In the genomic region with DNA sequence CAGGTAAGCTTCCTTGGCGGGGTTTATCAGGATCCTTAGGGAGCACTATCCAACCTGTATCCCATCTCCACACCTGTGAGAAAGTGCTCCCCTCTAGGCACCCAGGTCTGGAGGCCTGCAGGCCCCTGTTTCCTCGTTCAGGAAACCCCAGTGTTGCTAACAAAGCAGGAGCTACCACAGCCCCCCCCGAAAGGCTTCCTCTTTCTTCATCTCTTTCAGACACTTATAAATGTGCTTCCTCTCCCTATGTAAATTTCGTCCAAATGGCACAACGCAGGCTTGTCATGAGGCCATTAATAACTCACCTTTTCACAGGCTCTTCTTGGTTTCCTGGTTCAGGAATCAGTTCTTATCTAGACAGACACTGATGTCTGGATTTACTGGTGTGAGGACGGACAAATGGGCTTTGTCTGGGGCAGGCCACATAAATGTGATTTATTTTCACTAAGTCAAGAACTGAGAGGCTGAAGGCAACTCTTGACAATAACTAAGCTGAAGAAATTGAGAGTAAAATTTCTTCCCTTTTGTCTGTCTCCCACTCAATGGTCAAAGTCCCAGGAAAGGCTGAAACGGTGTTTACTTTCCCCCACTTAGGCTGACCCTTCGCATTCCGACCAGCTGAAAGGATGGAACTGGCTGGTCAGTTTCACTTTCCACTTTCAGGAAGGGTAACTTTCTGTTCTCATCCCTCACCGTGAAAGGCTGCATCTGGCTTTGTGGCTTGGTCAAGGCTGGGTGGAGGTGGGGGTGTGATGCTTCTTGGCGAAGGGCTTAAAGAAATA, we compare ENCODE assay signal across 1 cellular context.
TF ChIP-seq lines count a peak whose summit lies in the region.

No MANE protein-coding gene starts in this region.

TF ChIP-seq in HepG2, 621 proteins besides CTCF, POLR2A, EP300 and RAD21 (continued from another document and continues in another):
- TF ChIP-seq, protein P1, sequence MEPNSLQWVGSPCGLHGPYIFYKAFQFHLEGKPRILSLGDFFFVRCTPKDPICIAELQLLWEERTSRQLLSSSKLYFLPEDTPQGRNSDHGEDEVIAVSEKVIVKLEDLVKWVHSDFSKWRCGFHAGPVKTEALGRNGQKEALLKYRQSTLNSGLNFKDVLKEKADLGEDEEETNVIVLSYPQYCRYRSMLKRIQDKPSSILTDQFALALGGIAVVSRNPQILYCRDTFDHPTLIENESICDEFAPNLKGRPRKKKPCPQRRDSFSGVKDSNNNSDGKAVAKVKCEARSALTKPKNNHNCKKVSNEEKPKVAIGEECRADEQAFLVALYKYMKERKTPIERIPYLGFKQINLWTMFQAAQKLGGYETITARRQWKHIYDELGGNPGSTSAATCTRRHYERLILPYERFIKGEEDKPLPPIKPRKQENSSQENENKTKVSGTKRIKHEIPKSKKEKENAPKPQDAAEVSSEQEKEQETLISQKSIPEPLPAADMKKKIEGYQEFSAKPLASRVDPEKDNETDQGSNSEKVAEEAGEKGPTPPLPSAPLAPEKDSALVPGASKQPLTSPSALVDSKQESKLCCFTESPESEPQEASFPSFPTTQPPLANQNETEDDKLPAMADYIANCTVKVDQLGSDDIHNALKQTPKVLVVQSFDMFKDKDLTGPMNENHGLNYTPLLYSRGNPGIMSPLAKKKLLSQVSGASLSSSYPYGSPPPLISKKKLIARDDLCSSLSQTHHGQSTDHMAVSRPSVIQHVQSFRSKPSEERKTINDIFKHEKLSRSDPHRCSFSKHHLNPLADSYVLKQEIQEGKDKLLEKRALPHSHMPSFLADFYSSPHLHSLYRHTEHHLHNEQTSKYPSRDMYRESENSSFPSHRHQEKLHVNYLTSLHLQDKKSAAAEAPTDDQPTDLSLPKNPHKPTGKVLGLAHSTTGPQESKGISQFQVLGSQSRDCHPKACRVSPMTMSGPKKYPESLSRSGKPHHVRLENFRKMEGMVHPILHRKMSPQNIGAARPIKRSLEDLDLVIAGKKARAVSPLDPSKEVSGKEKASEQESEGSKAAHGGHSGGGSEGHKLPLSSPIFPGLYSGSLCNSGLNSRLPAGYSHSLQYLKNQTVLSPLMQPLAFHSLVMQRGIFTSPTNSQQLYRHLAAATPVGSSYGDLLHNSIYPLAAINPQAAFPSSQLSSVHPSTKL (CRISPR knock-in tag; IDR thresholded peaks at IDR 0.05) = peak; percentile 88
- 0 out of 2 replicates have a peak, but pooled peaks have one; percentile 58 for TF ChIP-seq ZFP90 (CRISPR knock-in tag; IDR thresholded peaks at IDR 0.05; ENCODE audit: borderline replicate concordance)
- TF ChIP-seq KMT2B (CRISPR knock-in tag; IDR thresholded peaks at IDR 0.05) = peak; percentile 53; the same call in 1 of the 2 replicates
- TF ChIP-seq ZNF713 (CRISPR knock-in tag; IDR thresholded peaks at IDR 0.05) = no peak
- TF ChIP-seq, protein P2, sequence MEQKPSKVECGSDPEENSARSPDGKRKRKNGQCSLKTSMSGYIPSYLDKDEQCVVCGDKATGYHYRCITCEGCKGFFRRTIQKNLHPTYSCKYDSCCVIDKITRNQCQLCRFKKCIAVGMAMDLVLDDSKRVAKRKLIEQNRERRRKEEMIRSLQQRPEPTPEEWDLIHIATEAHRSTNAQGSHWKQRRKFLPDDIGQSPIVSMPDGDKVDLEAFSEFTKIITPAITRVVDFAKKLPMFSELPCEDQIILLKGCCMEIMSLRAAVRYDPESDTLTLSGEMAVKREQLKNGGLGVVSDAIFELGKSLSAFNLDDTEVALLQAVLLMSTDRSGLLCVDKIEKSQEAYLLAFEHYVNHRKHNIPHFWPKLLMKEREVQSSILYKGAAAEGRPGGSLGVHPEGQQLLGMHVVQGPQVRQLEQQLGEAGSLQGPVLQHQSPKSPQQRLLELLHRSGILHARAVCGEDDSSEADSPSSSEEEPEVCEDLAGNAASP (CRISPR knock-in tag; IDR thresholded peaks at IDR 0.05; ENCODE audit: borderline replicate concordance) = no peak
- TF ChIP-seq, protein P3, sequence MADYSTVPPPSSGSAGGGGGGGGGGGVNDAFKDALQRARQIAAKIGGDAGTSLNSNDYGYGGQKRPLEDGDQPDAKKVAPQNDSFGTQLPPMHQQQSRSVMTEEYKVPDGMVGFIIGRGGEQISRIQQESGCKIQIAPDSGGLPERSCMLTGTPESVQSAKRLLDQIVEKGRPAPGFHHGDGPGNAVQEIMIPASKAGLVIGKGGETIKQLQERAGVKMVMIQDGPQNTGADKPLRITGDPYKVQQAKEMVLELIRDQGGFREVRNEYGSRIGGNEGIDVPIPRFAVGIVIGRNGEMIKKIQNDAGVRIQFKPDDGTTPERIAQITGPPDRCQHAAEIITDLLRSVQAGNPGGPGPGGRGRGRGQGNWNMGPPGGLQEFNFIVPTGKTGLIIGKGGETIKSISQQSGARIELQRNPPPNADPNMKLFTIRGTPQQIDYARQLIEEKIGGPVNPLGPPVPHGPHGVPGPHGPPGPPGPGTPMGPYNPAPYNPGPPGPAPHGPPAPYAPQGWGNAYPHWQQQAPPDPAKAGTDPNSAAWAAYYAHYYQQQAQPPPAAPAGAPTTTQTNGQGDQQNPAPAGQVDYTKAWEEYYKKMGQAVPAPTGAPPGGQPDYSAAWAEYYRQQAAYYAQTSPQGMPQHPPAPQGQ (CRISPR knock-in tag; IDR thresholded peaks at IDR 0.05; ENCODE audit: borderline replicate concordance) = no peak
- TF ChIP-seq, protein P4, sequence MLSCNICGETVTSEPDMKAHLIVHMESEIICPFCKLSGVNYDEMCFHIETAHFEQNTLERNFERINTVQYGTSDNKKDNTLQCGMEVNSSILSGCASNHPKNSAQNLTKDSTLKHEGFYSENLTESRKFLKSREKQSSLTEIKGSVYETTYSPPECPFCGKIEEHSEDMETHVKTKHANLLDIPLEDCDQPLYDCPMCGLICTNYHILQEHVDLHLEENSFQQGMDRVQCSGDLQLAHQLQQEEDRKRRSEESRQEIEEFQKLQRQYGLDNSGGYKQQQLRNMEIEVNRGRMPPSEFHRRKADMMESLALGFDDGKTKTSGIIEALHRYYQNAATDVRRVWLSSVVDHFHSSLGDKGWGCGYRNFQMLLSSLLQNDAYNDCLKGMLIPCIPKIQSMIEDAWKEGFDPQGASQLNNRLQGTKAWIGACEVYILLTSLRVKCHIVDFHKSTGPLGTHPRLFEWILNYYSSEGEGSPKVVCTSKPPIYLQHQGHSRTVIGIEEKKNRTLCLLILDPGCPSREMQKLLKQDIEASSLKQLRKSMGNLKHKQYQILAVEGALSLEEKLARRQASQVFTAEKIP (CRISPR knock-in tag; IDR thresholded peaks at IDR 0.05; ENCODE audit: borderline replicate concordance) = no peak
- no peak for TF ChIP-seq JUNB (CRISPR knock-in tag; IDR thresholded peaks at IDR 0.05; ENCODE audit: borderline replicate concordance)
- TF ChIP-seq CHD4 (IDR thresholded peaks at IDR 0.05; ENCODE audit: borderline replicate concordance, low read length) = peak; percentile 80; the same call in 1 of the 2 replicates
- TF ChIP-seq SNRNP70 (IDR thresholded peaks at IDR 0.05; ENCODE audit: low read depth, low read length) = no peak
- TF ChIP-seq ZNF543 (CRISPR knock-in tag; IDR thresholded peaks at IDR 0.05) = no peak
- peak; percentile 78 to 80 for TF ChIP-seq NR2F1 (CRISPR knock-in tag; IDR thresholded peaks at IDR 0.05)
- no peak for TF ChIP-seq SNAI1 (CRISPR knock-in tag; IDR thresholded peaks at IDR 0.05; ENCODE audit: borderline replicate concordance)
- TF ChIP-seq HHEX (CRISPR knock-in tag; IDR thresholded peaks at IDR 0.05) = peak; percentile 66; the same call in 1 of the 2 replicates
- no peak for TF ChIP-seq DNMT3B (CRISPR knock-in tag; conservative IDR thresholded peaks at IDR 0.05)
- no peak for TF ChIP-seq ZNF337 (CRISPR knock-in tag; IDR thresholded peaks at IDR 0.05; ENCODE audit: borderline replicate concordance, low read depth)
- TF ChIP-seq HES4 (CRISPR knock-in tag; IDR thresholded peaks at IDR 0.05; ENCODE audit: borderline replicate concordance) = no peak
- no peak for TF ChIP-seq ZSCAN9 (CRISPR knock-in tag; IDR thresholded peaks at IDR 0.05; ENCODE audit: borderline replicate concordance)
- TF ChIP-seq, protein P5, sequence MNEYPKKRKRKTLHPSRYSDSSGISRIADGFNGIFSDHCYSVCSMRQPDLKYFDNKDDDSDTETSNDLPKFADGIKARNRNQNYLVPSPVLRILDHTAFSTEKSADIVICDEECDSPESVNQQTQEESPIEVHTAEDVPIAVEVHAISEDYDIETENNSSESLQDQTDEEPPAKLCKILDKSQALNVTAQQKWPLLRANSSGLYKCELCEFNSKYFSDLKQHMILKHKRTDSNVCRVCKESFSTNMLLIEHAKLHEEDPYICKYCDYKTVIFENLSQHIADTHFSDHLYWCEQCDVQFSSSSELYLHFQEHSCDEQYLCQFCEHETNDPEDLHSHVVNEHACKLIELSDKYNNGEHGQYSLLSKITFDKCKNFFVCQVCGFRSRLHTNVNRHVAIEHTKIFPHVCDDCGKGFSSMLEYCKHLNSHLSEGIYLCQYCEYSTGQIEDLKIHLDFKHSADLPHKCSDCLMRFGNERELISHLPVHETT (CRISPR knock-in tag; conservative IDR thresholded peaks at IDR 0.05) = no peak
- TF ChIP-seq ZNF616 (CRISPR knock-in tag; IDR thresholded peaks at IDR 0.05; ENCODE audit: low read depth) = no peak
- TF ChIP-seq, protein P6, sequence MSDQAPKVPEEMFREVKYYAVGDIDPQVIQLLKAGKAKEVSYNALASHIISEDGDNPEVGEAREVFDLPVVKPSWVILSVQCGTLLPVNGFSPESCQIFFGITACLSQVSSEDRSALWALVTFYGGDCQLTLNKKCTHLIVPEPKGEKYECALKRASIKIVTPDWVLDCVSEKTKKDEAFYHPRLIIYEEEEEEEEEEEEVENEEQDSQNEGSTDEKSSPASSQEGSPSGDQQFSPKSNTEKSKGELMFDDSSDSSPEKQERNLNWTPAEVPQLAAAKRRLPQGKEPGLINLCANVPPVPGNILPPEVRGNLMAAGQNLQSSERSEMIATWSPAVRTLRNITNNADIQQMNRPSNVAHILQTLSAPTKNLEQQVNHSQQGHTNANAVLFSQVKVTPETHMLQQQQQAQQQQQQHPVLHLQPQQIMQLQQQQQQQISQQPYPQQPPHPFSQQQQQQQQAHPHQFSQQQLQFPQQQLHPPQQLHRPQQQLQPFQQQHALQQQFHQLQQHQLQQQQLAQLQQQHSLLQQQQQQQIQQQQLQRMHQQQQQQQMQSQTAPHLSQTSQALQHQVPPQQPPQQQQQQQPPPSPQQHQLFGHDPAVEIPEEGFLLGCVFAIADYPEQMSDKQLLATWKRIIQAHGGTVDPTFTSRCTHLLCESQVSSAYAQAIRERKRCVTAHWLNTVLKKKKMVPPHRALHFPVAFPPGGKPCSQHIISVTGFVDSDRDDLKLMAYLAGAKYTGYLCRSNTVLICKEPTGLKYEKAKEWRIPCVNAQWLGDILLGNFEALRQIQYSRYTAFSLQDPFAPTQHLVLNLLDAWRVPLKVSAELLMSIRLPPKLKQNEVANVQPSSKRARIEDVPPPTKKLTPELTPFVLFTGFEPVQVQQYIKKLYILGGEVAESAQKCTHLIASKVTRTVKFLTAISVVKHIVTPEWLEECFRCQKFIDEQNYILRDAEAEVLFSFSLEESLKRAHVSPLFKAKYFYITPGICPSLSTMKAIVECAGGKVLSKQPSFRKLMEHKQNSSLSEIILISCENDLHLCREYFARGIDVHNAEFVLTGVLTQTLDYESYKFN (CRISPR knock-in tag; conservative IDR thresholded peaks at IDR 0.05) = peak; percentile 96
- TF ChIP-seq ZBTB38 (CRISPR knock-in tag; IDR thresholded peaks at IDR 0.05) = no peak
- TF ChIP-seq, protein P7, sequence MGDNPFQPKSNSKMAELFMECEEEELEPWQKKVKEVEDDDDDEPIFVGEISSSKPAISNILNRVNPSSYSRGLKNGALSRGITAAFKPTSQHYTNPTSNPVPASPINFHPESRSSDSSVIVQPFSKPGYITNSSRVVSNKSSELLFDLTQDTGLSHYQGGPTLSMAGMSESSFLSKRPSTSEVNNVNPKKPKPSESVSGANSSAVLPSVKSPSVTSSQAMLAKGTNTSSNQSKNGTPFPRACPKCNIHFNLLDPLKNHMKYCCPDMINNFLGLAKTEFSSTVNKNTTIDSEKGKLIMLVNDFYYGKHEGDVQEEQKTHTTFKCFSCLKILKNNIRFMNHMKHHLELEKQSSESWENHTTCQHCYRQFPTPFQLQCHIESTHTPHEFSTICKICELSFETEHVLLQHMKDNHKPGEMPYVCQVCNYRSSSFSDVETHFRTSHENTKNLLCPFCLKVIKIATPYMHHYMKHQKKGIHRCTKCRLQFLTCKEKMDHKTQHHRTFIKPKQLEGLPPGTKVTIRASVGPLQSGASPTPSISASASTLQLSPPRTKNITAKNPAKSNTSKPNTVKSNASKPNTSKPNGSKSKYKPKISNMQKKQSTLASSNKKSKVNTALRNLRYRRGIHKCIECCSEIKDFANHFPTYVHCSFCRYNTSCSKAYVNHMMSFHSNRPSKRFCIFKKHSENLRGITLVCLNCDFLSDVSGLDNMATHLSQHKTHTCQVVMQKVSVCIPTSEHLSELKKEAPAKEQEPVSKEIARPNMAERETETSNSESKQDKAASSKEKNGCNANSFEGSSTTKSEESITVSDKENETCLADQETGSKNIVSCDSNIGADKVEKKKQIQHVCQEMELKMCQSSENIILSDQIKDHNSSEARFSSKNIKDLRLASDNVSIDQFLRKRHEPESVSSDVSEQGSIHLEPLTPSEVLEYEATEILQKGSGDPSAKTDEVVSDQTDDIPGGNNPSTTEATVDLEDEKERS (CRISPR knock-in tag; IDR thresholded peaks at IDR 0.05) = peak; percentile 49; the same call in 1 of the 2 replicates
- no peak for TF ChIP-seq HNRNPK (IDR thresholded peaks at IDR 0.05; ENCODE audit: low read depth, low read length, poor library complexity, severe bottlenecking)
- TF ChIP-seq FOXO1 (CRISPR knock-in tag; IDR thresholded peaks at IDR 0.05) = peak; percentile 69
- TF ChIP-seq, protein P8, sequence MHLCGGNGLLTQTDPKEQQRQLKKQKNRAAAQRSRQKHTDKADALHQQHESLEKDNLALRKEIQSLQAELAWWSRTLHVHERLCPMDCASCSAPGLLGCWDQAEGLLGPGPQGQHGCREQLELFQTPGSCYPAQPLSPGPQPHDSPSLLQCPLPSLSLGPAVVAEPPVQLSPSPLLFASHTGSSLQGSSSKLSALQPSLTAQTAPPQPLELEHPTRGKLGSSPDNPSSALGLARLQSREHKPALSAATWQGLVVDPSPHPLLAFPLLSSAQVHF (CRISPR knock-in tag; IDR thresholded peaks at IDR 0.05) = no peak
- TF ChIP-seq, protein P9, sequence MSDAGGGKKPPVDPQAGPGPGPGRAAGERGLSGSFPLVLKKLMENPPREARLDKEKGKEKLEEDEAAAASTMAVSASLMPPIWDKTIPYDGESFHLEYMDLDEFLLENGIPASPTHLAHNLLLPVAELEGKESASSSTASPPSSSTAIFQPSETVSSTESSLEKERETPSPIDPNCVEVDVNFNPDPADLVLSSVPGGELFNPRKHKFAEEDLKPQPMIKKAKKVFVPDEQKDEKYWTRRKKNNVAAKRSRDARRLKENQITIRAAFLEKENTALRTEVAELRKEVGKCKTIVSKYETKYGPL (CRISPR knock-in tag; IDR thresholded peaks at IDR 0.05) = no peak
- TF ChIP-seq, protein P10, sequence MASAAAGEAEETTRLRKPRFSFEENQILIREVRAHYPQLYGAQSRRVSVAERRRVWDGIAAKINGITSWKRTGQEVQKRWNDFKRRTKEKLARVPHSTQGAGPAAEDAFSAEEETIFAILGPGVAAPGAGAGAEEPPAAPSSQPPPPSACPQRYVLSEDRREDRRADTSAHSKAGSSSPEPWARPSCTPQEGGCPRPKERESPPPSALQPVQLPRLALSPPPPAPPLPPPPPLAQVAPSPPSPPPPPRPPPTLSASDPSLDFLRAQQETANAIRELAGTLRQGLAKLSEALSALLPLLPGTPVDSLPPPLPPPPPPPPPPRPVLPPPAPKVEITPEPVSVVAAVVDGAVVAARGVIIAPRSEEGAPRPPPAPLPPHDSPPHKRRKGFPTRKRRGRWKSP (CRISPR knock-in tag; IDR thresholded peaks at IDR 0.05) = no peak
